In genomic region chr4:158729716-158730559, GRCh38 we compare ENCODE assay signal across 8 cellular contexts. TPM values are rescaled to one million over a fixed set of nuclear protein-coding genes. Genes with fewer than 3 reads are reported as not detected.
A peak's percentile ranks its signal among the peaks of the same experiment; 100 is the strongest.
DNase-seq lines count a peak whose midpoint lies in the region; ATAC-seq and TF ChIP-seq lines count a peak whose summit lies in the region.

No MANE protein-coding gene starts in this region.

- peak; percentile 86 for ATAC-seq in GM21619 (IDR thresholded peaks at IDR 0.05; ENCODE audit: unreplicated experiment)
- peak; percentile 95 to 96 for ATAC-seq in left cardiac atrium

- H3K9me3 ChIP-seq in SK-N-MC (ENCODE audit: low read depth, low read length), result no peaks in the 10 kb centered on the region
- no peaks in the 10 kb centered on the region for H3K9me3 ChIP-seq in adrenal gland (replicated peaks in 1 of 3)

- H3K9ac ChIP-seq in SK-N-MC (ENCODE audit: insufficient read length), result no peak overlapping the region

- intact Hi-C loops in adrenal gland (cut with DNase I), result loop anchor here (2.0 to 10.0 kb wide), 3 partner anchors 35 to 475 kb away; no protein-coding TSS in a partner anchor
- intact Hi-C loops in left cardiac atrium (cut with DNase I), result loop anchor here (2.0 to 10.0 kb wide), 7 partner anchors 37 to 715 kb away; partner anchors contain the start of gene FNIP2 (in 1 of the 2)

- no peaks in the 10 kb centered on the region for H3K4me1 ChIP-seq in adrenal gland (replicated peaks in 1 of 2)

- H3K36me3 ChIP-seq in SK-N-MC (ENCODE audit: insufficient read depth, low read length) (no peaks in the 10 kb centered on the region), adrenal gland (replicated peaks in 1 of 2) (no peaks in the 10 kb centered on the region)

- WGBS in adrenal gland, 4 donors, result 17 to 19% (median 18%) methylated on average over 5 of the region's 5 CpGs

- H3K27me3 ChIP-seq in adrenal gland, result no peaks in the 10 kb centered on the region

- peak; percentile 33 for DNase-seq in GDM1 (lab: John Stamatoyannopoulos, UW)
- peak; percentile 39 for DNase-seq in Jurkat, Clone E6-1 (ENCODE audit: low read depth, low spot score)
- peak; percentile 37 for DNase-seq in SK-N-MC (ENCODE audit: low read depth, low spot score)
- DNase-seq in adrenal gland, result peak; percentile 60 to 87 (median 73)
- DNase-seq in left cardiac atrium, result peak; percentile 51
- peak; percentile 34 for DNase-seq in retinal pigment epithelial cell (ENCODE audit: low read depth)
- no peak for DNase-seq in NK-92 treated with Interleukin-12 subunit alpha and Interleukin-12 subunit beta, amount 100 ng/mL, for 24 hours (lab: John Stamatoyannopoulos, UW)

- no peak overlapping the region for H3K27ac ChIP-seq in SK-N-MC
- no peak overlapping the region for H3K27ac ChIP-seq in adrenal gland

- TF ChIP-seq POLR2A in adrenal gland (IDR thresholded peaks at IDR 0.05), result no peak

- H3K4me3 ChIP-seq in Jurkat, Clone E6-1 (ENCODE audit: low read length), result no peak overlapping the region
- H3K4me3 ChIP-seq in SK-N-MC (no peak overlapping the region), adrenal gland (no peak overlapping the region), retinal pigment epithelial cell (ENCODE audit: low read length) (no peak overlapping the region)

- TF ChIP-seq CTCF in adrenal gland (IDR thresholded peaks at IDR 0.05), result peak; percentile 76 to 98 (median 94)
- peak; percentile 95 for TF ChIP-seq CTCF in retinal pigment epithelial cell (conservative IDR thresholded peaks at IDR 0.05; ENCODE audit: low read depth, low read length)

RNA-seq across cellular contexts. Expression of gene PPID, which starts 6.7 kb away (rescaled TPM):
- polyA plus RNA-seq in Jurkat, Clone E6-1 (2012; ENCODE audit: insufficient read depth, insufficient read length), result 70.7 TPM
- total RNA-seq in adrenal gland (10 to 100 TPM; 12.3 to 24.7 (median 20.8) TPM), left cardiac atrium (10 to 100 TPM; 22.6 to 30.7 TPM)
- polyA plus RNA-seq in adrenal gland, result 10 to 100 TPM; 16.8 to 95.6 (median 18.9) TPM

RNA-seq across cellular contexts. Expression of gene FNIP2, which starts 38.9 kb away (rescaled TPM):
- polyA plus RNA-seq in Jurkat, Clone E6-1 (2012; ENCODE audit: insufficient read depth, insufficient read length), result 7.3 TPM
- total RNA-seq in adrenal gland (10 to 100 TPM; 20.3 to 39.4 (median 32.5) TPM), left cardiac atrium (10 to 100 TPM; 40.6 to 55.3 TPM)
- 10 to 100 TPM in 2 of 3 donors, 1 to 10 TPM in 1; 3.5 to 13.1 (median 12.4) TPM for polyA plus RNA-seq in adrenal gland

RNA-seq across cellular contexts. Expression of gene ETFDH, which starts 57.8 kb away (rescaled TPM):
- 34.7 TPM for polyA plus RNA-seq in Jurkat, Clone E6-1 (2012; ENCODE audit: insufficient read depth, insufficient read length)
- total RNA-seq in adrenal gland (10 to 100 TPM; 54.9 to 97.4 (median 86.4) TPM), left cardiac atrium (100 to 1,000 TPM; 161 to 171 TPM)
- 100 to 1,000 TPM in 1 of 3 donors, 10 to 100 TPM in 2; 22.7 to 166 (median 41.2) TPM for polyA plus RNA-seq in adrenal gland

RNA-seq across cellular contexts. Expression of gene C4orf46, which starts 58.3 kb away (rescaled TPM):
- polyA plus RNA-seq in Jurkat, Clone E6-1 (2012; ENCODE audit: insufficient read depth, insufficient read length), result 22.2 TPM
- total RNA-seq in adrenal gland (10 to 100 TPM in 1 of 8 donors, 1 to 10 TPM in 7; 2.4 to 10.3 (median 3.5) TPM), left cardiac atrium (1 to 10 TPM; 2.8 to 3.3 TPM)
- 1 to 10 TPM; 1.6 to 7.1 (median 2.3) TPM for polyA plus RNA-seq in adrenal gland
